In genomic region chr1:204627436-204627835, GRCh38 we compare ENCODE assay signal across 34 cellular contexts. TPM values are rescaled to one million over a fixed set of nuclear protein-coding genes. Genes with fewer than 3 reads are reported as not detected.
"Had no signal": no experiment of that assay in that cellular context is flagged by ENCODE, and none has a peak within 500 bp of the region (broad histone marks: within the 10 kb centered on the region; RNA-seq: fewer than 3 reads in every experiment).

No MANE protein-coding gene starts in this region.

- H3K27me3 ChIP-seq: MG63, Peyer's patch had no signal

- H3K4me1 ChIP-seq: SJSA1 had no signal

- H3K36me3 ChIP-seq: MG63, Peyer's patch, SJSA1 had no signal

- H3K9ac ChIP-seq: SK-N-SH had no signal

- DNase-seq: activated CD4-positive, alpha-beta memory T cell treated with anti-CD3 and anti-CD28 coated beads for 36 hours; activated CD4-positive, alpha-beta T cell treated with anti-CD3 and anti-CD28 coated beads for 4 hours; activated CD4-positive, alpha-beta T cell treated with anti-CD3 and anti-CD28 coated beads, Interleukin-2, amount 50 U/mL, for 1 hour; activated CD4-positive, CD25-positive, alpha-beta regulatory T cell treated with anti-CD3 and anti-CD28 coated beads, Interleukin-2, amount 50 U/mL, for 72 hours; activated CD8-positive, alpha-beta memory T cell treated with anti-CD3 and anti-CD28 coated beads, Interleukin-2, amount 50 U/mL, for 4 hours; activated gamma-delta T cell treated with Interleukin-2 at 50 U/mL for 16 hours; activated naive CD4-positive, alpha-beta T cell treated with anti-CD3 and anti-CD28 coated beads for 36 hours; activated naive CD8-positive, alpha-beta T cell treated with anti-CD3 and anti-CD28 coated beads, Interleukin-2, amount 50 U/mL, for 24 hours; activated T-cell treated with anti-CD3 and anti-CD28 coated beads for 4 hours; activated T-cell treated with anti-CD3 and anti-CD28 coated beads, Interleukin-2, amount 50 U/mL, for 4 hours; anterior cingulate cortex; Kasumi-1; KG1; MG63; NCI-H1048; NCI-H1436 treated with DMSO at 0.1 percent for 48 hours; NCI-H1694 treated with DMSO at 0.1 percent for 48 hours; NCI-H2029; NCI-H2107; NCI-H2171; NCI-H2227 treated with DMSO at 0.1 percent for 48 hours; NCI-H446; NCI-H510A treated with DMSO at 0.1 percent for 48 hours; NCI-H69; NCI-H82; NK-92 treated with Interleukin-12 subunit alpha and Interleukin-12 subunit beta, amount 100 ng/mL, for 24 hours; PC-3; Peyer's patch; RPMI8226; SHP77 treated with DMSO at 0.1 percent for 48 hours; SK-N-SH had no signal

- H3K4me3 ChIP-seq: MG63, Peyer's patch, SJSA1 had no signal

- ATAC-seq: activated naive CD8-positive, alpha-beta T cell treated with anti-CD3 and anti-CD28 coated beads, Interleukin-2, amount 50 U/mL, for 24 hours; activated T-cell treated with anti-CD3 and anti-CD28 coated beads, Interleukin-2, amount 50 U/mL, for 4 hours; PC-3 had no signal

- H3K27ac ChIP-seq: Peyer's patch, SJSA1 had no signal

- H3K4me2 ChIP-seq: SK-N-SH had no signal

- H3K9me3 ChIP-seq: MG63, Peyer's patch, SJSA1, SK-N-SH had no signal

RNA-seq across cellular contexts. Expression of gene LRRN2, which starts 58.1 kb away (rescaled TPM):
- total RNA-seq: activated CD4-positive, alpha-beta memory T cell treated with anti-CD3 and anti-CD28 coated beads for 36 hours; activated naive CD4-positive, alpha-beta T cell treated with anti-CD3 and anti-CD28 coated beads for 36 hours; activated T-cell treated with anti-CD3 and anti-CD28 coated beads, Interleukin-2, amount 50 U/mL, for 4 hours; activated T-helper 1 cell treated with anti-CD3 and anti-CD28 coated beads, Interleukin-12 subunit alpha, Interleukin-12 subunit beta, Interleukin-2, Interleukin-4 antibody, amounts not matched to agents 30 ng/mL and 10 ng/mL and 1 ng/mL, durations not matched to agents 14 hours and 24 hours and 36 hours; bronchial epithelial cell; SJSA1 had no signal
- polyA plus RNA-seq: SK-N-SH had no signal
